34 cellular contexts compared by ENCODE assay signal in genomic region chr18:14098428-14098827, GRCh38. TPM values are rescaled to one million over a fixed set of nuclear protein-coding genes. Genes with fewer than 3 reads are reported as not detected.
"Had no signal": no experiment of that assay in that cellular context is flagged by ENCODE, and none has a peak within 500 bp of the region (broad histone marks: within the 10 kb centered on the region; RNA-seq: fewer than 3 reads in every experiment).

No MANE protein-coding gene starts in this region.

- H3K27me3 ChIP-seq: ascending aorta, body of pancreas, breast epithelium, Peyer's patch, SJSA1 had no signal

- H3K27me3 Mint-ChIP-seq: activated CD4-positive, alpha-beta memory T cell treated with anti-CD3 and anti-CD28 coated beads for 36 hours; activated CD4-positive, alpha-beta T cell treated with anti-CD3 and anti-CD28 coated beads for 36 hours; activated naive CD4-positive, alpha-beta T cell treated with anti-CD3 and anti-CD28 coated beads, Interleukin-2, amount 10 ng/mL, durations not matched to agents 7 days and 5 days; activated naive CD8-positive, alpha-beta T cell had no signal

- H3K4me3 ChIP-seq: ascending aorta, body of pancreas, breast epithelium, Peyer's patch, SJSA1 had no signal

- H3K9ac ChIP-seq: KMS-11, SK-N-SH had no signal

- H3K36me3 ChIP-seq: ascending aorta, breast epithelium, Peyer's patch had no signal

- H3K9me3 ChIP-seq: body of pancreas, breast epithelium, Peyer's patch, SJSA1 had no signal

- H3K27ac ChIP-seq: ascending aorta, body of pancreas, breast epithelium, KMS-11, Peyer's patch, SJSA1 had no signal

- H3K4me3 Mint-ChIP-seq: activated CD4-positive, alpha-beta memory T cell treated with anti-CD3 and anti-CD28 coated beads for 36 hours; activated CD4-positive, alpha-beta T cell treated with anti-CD3 and anti-CD28 coated beads for 36 hours; activated naive CD4-positive, alpha-beta T cell treated with anti-CD3 and anti-CD28 coated beads, Interleukin-2, amount 10 ng/mL, durations not matched to agents 7 days and 5 days; activated naive CD8-positive, alpha-beta T cell; T-helper 1 cell treated with Interleukin-12 subunit alpha and Interleukin-12 subunit beta and Interleukin-4 antibody, amounts not matched to agents 30 μg/mL and 1 μg/mL, for 36 hours; T-helper 2 cell treated with Interferon-gamma antibody and Interleukin-4, amounts not matched to agents 5 μg/mL and 100 μg/mL, for 36 hours; WTC11 had no signal

- H3K27ac Mint-ChIP-seq: activated CD4-positive, alpha-beta memory T cell treated with anti-CD3 and anti-CD28 coated beads for 36 hours; activated CD4-positive, alpha-beta T cell treated with anti-CD3 and anti-CD28 coated beads for 36 hours; activated naive CD4-positive, alpha-beta T cell treated with anti-CD3 and anti-CD28 coated beads, Interleukin-2, amount 10 ng/mL, durations not matched to agents 7 days and 5 days; T-helper 1 cell treated with Interleukin-12 subunit alpha and Interleukin-12 subunit beta and Interleukin-4 antibody, amounts not matched to agents 30 μg/mL and 1 μg/mL, for 36 hours; T-helper 2 cell treated with Interferon-gamma antibody and Interleukin-4, amounts not matched to agents 5 μg/mL and 100 μg/mL, for 36 hours; WTC11 had no signal

- H3K4me1 ChIP-seq: ascending aorta, body of pancreas, breast epithelium, Peyer's patch, SJSA1 had no signal

- H3K4me2 ChIP-seq: KMS-11, SK-N-SH had no signal

- DNase-seq: activated CD4-positive, alpha-beta memory T cell treated with anti-CD3 and anti-CD28 coated beads for 36 hours; activated CD4-positive, alpha-beta T cell treated with anti-CD3 and anti-CD28 coated beads for 36 hours; activated CD4-positive, alpha-beta T cell treated with anti-CD3 and anti-CD28 coated beads, Interleukin-2, amount 50 U/mL, for 1 hour; activated CD8-positive, alpha-beta memory T cell treated with anti-CD3 and anti-CD28 coated beads, Interleukin-2, amount 50 U/mL, for 48 hours; activated effector memory CD4-positive, alpha-beta T cell treated with Interleukin-2 at 50 U/mL for 16 hours; activated naive CD4-positive, alpha-beta T cell treated with anti-CD3 and anti-CD28 coated beads, Interleukin-2, amount 10 ng/mL, durations not matched to agents 7 days and 5 days; activated T-cell treated with anti-CD3 and anti-CD28 coated beads, Interleukin-2, amount 50 U/mL, for 48 hours; amygdala; body of pancreas; NCI-H1105; NCI-H1436; NCI-H1694; NCI-H1930; NCI-H2081 treated with DMSO at 0.1 percent for 48 hours; NCI-H2171 treated with DMSO at 0.1 percent for 48 hours; NCI-H2227 treated with DMSO at 0.1 percent for 48 hours; NCI-H446; NCI-H524; NCI-H69; NCI-H82; NK-92 treated with Interleukin-12 subunit alpha and Interleukin-12 subunit beta, amount 100 ng/mL, for 24 hours; PC-3; Peyer's patch; RPMI8226; SHP77 treated with DMSO at 0.1 percent for 48 hours; SK-N-SH had no signal

RNA-seq across cellular contexts. Expression of gene ZNF519, which starts 33.8 kb away (rescaled TPM):
- total RNA-seq: ascending aorta had no signal
